21 cellular contexts compared by ENCODE assay signal in the genomic region with DNA sequence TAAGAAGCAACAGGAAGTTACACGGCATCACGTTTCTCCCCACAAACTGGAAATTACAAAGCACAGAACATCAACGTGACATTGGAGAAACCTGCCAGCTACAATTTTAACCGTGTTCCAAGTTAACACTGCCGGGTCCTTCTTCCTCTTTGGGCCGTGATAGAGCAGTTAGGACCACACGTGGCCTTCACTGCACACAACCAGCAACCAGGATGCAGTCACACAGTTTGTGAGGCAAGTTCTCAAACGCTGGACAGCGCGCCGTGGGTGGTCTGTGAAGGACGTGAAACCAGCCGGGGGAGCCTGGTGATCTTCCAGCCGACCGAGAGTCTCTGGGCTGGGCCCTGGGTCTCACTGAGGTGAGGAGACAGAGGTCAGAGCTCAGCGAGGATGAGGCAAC. TPM values are rescaled to one million over a fixed set of nuclear protein-coding genes. Genes with fewer than 3 reads are reported as not detected.
DNase-seq lines count a peak whose midpoint lies in the region; ATAC-seq and TF ChIP-seq lines count a peak whose summit lies in the region.
"Had no signal": no experiment of that assay in that cellular context is flagged by ENCODE, and none has a peak within 500 bp of the region (broad histone marks: within the 10 kb centered on the region; RNA-seq: fewer than 3 reads in every experiment).

No MANE protein-coding gene starts in this region.

- H3K4me3 Mint-ChIP-seq in activated T-helper 17 cell treated with anti-CD3 and anti-CD28 coated beads, Interleukin-2, amount 50 U/mL, for 72 hours = no peak overlapping the region

- H3K27me3 Mint-ChIP-seq in activated T-helper 17 cell treated with anti-CD3 and anti-CD28 coated beads, Interleukin-2, amount 50 U/mL, for 72 hours = no peaks in the 10 kb centered on the region

- H3K36me3 Mint-ChIP-seq in activated T-helper 17 cell treated with anti-CD3 and anti-CD28 coated beads, Interleukin-2, amount 50 U/mL, for 72 hours (ENCODE audit: low read depth) = no peaks in the 10 kb centered on the region

- H3K4me3 ChIP-seq in mucosa of rectum (ENCODE audit: low read length in 2 of 2) = no peak overlapping the region
- H3K4me3 ChIP-seq in testis = no peak overlapping the region
- H3K4me3 ChIP-seq: esophagus muscularis mucosa, heart left ventricle had no signal

- H3K9me3 Mint-ChIP-seq in activated T-helper 17 cell treated with anti-CD3 and anti-CD28 coated beads, Interleukin-2, amount 50 U/mL, for 72 hours = no peaks in the 10 kb centered on the region

- H3K4me1 ChIP-seq in mucosa of rectum (ENCODE audit: control insufficient read depth in 2 of 2, insufficient read depth in 2 of 2, low read length in 2 of 2) (peaks cover 0 to 5% of the 10 kb centered on the region in 2 donors), testis (no peaks in the 10 kb centered on the region)
- H3K4me1 ChIP-seq: esophagus muscularis mucosa had no signal

- H3K27me3 ChIP-seq in mucosa of rectum (ENCODE audit: control insufficient read depth in 2 of 2, insufficient read depth in 2 of 2, low read length in 2 of 2) = peaks cover 3 to 4% of the 10 kb centered on the region in 2 donors
- H3K27me3 ChIP-seq in testis = no peaks in the 10 kb centered on the region

- WGBS in testis, 2 donors = 43 to 59% methylated on average over 16 of the region's 16 CpGs

- peaks cover 9% of the 10 kb centered on the region for H3K4me1 Mint-ChIP-seq in activated T-helper 17 cell treated with anti-CD3 and anti-CD28 coated beads, Interleukin-2, amount 50 U/mL, for 72 hours

- H3K27ac ChIP-seq in mucosa of rectum (ENCODE audit: low read depth in 2 of 2, low read length in 2 of 2) (peak overlapping the region; percentile 51 to 56), testis (peak overlapping the region; percentile 12 to 58)
- H3K27ac ChIP-seq: esophagus muscularis mucosa, heart left ventricle, HL-60, VCaP had no signal

- H3K9me3 ChIP-seq in mucosa of rectum (ENCODE audit: control insufficient read depth in 2 of 2, low read length in 2 of 2) (no peaks in the 10 kb centered on the region), testis (no peaks in the 10 kb centered on the region)

- no peak for TF ChIP-seq CTCF in testis (IDR thresholded peaks at IDR 0.05)

- DNase-seq in Right ventricle myocardium superior (peak; percentile 22), left ventricle myocardium superior (no peak), testis (peak; percentile 63), T1000 (lab: John Stamatoyannopoulos, UW) (no peak), DMS153 (lab: John Stamatoyannopoulos, UW) (no peak)
- DNase-seq: cortex of kidney, Kasumi-1, NCI-H1436, NCI-H524, PC-3, right cardiac atrium had no signal

- intact Hi-C loops in Right ventricle myocardium superior (cut with DNase I) = no loop called here
- intact Hi-C loops in left ventricle myocardium superior (cut with micrococcal nuclease) = no loop called here
- intact Hi-C loops in testis (cut with DNase I; ENCODE audit: low total_unique reads) = no loop called here

- H3K36me3 ChIP-seq in mucosa of rectum (ENCODE audit: control insufficient read depth in 2 of 2, insufficient read depth in 2 of 2, low read length in 2 of 2) = no peaks in the 10 kb centered on the region
- H3K36me3 ChIP-seq in testis (ENCODE audit: low read depth, missing control alignments) = no peaks in the 10 kb centered on the region
- H3K36me3 ChIP-seq: esophagus muscularis mucosa, heart left ventricle had no signal

- no peak for ATAC-seq in Right ventricle myocardium superior (ENCODE audit: poor library complexity)
- ATAC-seq in left ventricle myocardium superior = no peak
- no peak for ATAC-seq in activated T-helper 17 cell treated with anti-CD3 and anti-CD28 coated beads, Interleukin-2, amount 50 U/mL, for 72 hours (replicated peaks)
- no peak for ATAC-seq in HG03521 (IDR thresholded peaks at IDR 0.05; ENCODE audit: unreplicated experiment)
- ATAC-seq: heart left ventricle, PC-3, right cardiac atrium had no signal

- peak overlapping the region; percentile 23 for H3K27ac Mint-ChIP-seq in activated T-helper 17 cell treated with anti-CD3 and anti-CD28 coated beads, Interleukin-2, amount 50 U/mL, for 72 hours

- H3K9ac ChIP-seq in mucosa of rectum (ENCODE audit: low read depth in 1 of 2, low read length in 2 of 2) = peak overlapping the region in 1 of 2 donors; percentile 6

- TF ChIP-seq POLR2A in testis (IDR thresholded peaks at IDR 0.05) = no peak

RNA-seq across cellular contexts. Expression of a gene that starts 14.6 kb away (rescaled TPM):
- total RNA-seq in Right ventricle myocardium superior (43.6 TPM), left ventricle myocardium superior (66.5 TPM), testis (under 1 TPM; 0.12 to 0.47 TPM)
- total RNA-seq in activated T-helper 17 cell treated with anti-CD3 and anti-CD28 coated beads, Interleukin-2, amount 50 U/mL, for 72 hours = 10 to 100 TPM in 1 of 2 donors, 1 to 10 TPM in 1; 8.4 to 24.6 TPM
- 0.88 TPM for polyA plus RNA-seq in testis (ENCODE audit: insufficient read depth, low read depth, low replicate concordance)
- total RNA-seq: kidney epithelial cell, myocyte, PC-3 had no signal

RNA-seq across cellular contexts. Expression of a gene that starts 14.7 kb away (rescaled TPM):
- total RNA-seq in Right ventricle myocardium superior (13.9 TPM), left ventricle myocardium superior (19.9 TPM), testis (1 to 10 TPM; 1.0 to 1.1 TPM)
- 10 to 100 TPM in 1 of 2 donors, 1 to 10 TPM in 1; 8.1 to 14.8 TPM for total RNA-seq in activated T-helper 17 cell treated with anti-CD3 and anti-CD28 coated beads, Interleukin-2, amount 50 U/mL, for 72 hours
- 1.5 TPM for polyA plus RNA-seq in testis (ENCODE audit: insufficient read depth, low read depth, low replicate concordance)
- total RNA-seq: myocyte, PC-3 had no signal

RNA-seq across cellular contexts. Expression of a gene that starts 16.7 kb away (rescaled TPM):
- total RNA-seq in Right ventricle myocardium superior (0.11 TPM), left ventricle myocardium superior (0.17 TPM), testis (1 to 10 TPM; 4.8 to 5.8 TPM)
- total RNA-seq in activated T-helper 17 cell treated with anti-CD3 and anti-CD28 coated beads, Interleukin-2, amount 50 U/mL, for 72 hours = 1 to 10 TPM; 1.2 to 5.1 TPM
- polyA plus RNA-seq in testis (ENCODE audit: insufficient read depth, low read depth, low replicate concordance) = 1.3 TPM
- total RNA-seq: kidney epithelial cell, myocyte had no signal
- polyA plus RNA-seq: aorta had no signal

Comparison
In these comparisons a context has a peak if more than half of its experiments do, and no peak if none do; other contexts are left out.
1. DNase-seq: peak in Right ventricle myocardium superior (single experiment) and testis (single experiment); none in left ventricle myocardium superior (single experiment), T1000 (single experiment) and DMS153 (single experiment).
2. RNA of a gene that starts 14.6 kb away (total RNA-seq): 66.5 TPM in left ventricle myocardium superior (single experiment), 43.6 TPM in Right ventricle myocardium superior (single experiment) and 8.4 to 24.6 TPM in activated T-helper 17 cell treated with anti-CD3 and anti-CD28 coated beads, Interleukin-2, amount 50 U/mL, for 72 hours; 0.12 to 0.47 TPM in testis; every median in the first group is over 4 times any median in the second.